ENCODE assay signal across 21 cellular contexts in the genomic region with DNA sequence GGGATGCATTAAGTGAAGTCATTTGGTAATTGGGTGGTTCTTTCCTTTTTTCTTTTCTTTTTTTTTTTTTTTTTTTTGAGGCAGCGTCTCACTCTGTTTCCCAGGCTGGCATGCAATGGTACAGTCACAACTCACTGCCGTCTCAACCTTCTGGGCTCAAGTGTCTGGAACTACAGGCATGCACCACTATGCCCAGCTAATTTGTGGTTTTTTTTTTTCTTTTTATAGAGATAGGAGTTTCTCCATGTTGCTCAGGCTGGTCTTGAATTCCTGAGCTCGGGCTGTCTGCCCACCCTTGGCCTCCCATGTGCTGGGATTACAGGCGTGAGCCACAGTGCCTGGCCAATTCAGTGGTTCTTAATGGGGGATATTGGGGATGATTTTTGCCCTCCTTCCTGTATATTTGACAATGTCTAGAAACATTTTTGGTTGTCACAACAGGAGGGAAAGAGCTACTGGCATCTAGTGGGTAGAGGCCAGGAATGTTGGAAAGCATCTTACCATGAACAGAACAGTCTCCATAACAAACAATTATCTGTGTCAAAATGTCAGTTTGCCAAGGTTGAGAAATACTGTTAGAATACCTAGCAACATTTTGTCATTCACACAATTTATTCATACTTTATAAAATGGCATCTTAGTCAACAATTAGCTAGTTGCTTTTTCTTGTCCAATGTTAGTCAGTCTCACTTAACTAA.
DNase-seq lines count a peak whose midpoint lies in the region; ATAC-seq and TF ChIP-seq lines count a peak whose summit lies in the region.
"Had no signal": no experiment of that assay in that cellular context is flagged by ENCODE, and none has a peak within 500 bp of the region (broad histone marks: within the 10 kb centered on the region; RNA-seq: fewer than 3 reads in every experiment).

No MANE protein-coding gene starts in this region.

- peak overlapping the region; percentile 62 for H3K4me2 ChIP-seq in GM23248 (ENCODE audit: unreplicated experiment)

- H3K36me3 ChIP-seq in GM23248 (ENCODE audit: low read depth) (no peaks in the 10 kb centered on the region), thoracic aorta (no peaks in the 10 kb centered on the region), A673 (ENCODE audit: insufficient read depth, low read length, poor library complexity, severe bottlenecking) (no peaks in the 10 kb centered on the region)
- H3K36me3 ChIP-seq: SJCRH30 had no signal

- WGBS in GM23248 (ENCODE audit: low coverage in 1 of 2, low lambda C conversion rate in 2 of 2, missing lambda C conversion rate in 2 of 2), 2 experiments, result 12 to 15% methylated on average over 4 of the region's 4 CpGs

- peaks cover 22% of the 10 kb centered on the region for H3K4me1 ChIP-seq in GM23248 (ENCODE audit: insufficient read depth)
- H3K4me1 ChIP-seq in thoracic aorta (ENCODE audit: control insufficient read depth in 1 of 2, low read depth in 2 of 2), result peaks cover 0 to 13% of the 10 kb centered on the region in 2 donors
- H3K4me1 ChIP-seq in A673 (ENCODE audit: insufficient read depth, low read length, poor library complexity, severe bottlenecking), result no peaks in the 10 kb centered on the region
- H3K4me1 ChIP-seq: Caco-2, SJCRH30 had no signal

- H3K27ac ChIP-seq in GM23248 (peak overlapping the region; percentile 81), thoracic aorta (peak overlapping the region in 1 of 2 donors; percentile 43), A673 (ENCODE audit: low read depth, low read length, poor library complexity, severe bottlenecking) (no peak overlapping the region)
- H3K27ac ChIP-seq: SJCRH30 had no signal

- H3K9ac ChIP-seq in GM23248, result peak overlapping the region; percentile 59

- no peaks in the 10 kb centered on the region for H4K20me1 ChIP-seq in GM23248 (ENCODE audit: insufficient read depth)

- peaks cover 16% of the 10 kb centered on the region for H3F3A ChIP-seq in GM23248 (ENCODE audit: insufficient read depth)

- intact Hi-C loops in left ventricle myocardium superior (cut with micrococcal nuclease), result no loop called here
- intact Hi-C loops in A673 (cut with micrococcal nuclease; ENCODE audit: unreplicated experiment), result no loop called here

- no peaks in the 10 kb centered on the region for H3K4me1 Mint-ChIP-seq in activated T-cell treated with anti-CD3 and anti-CD28 coated beads, Interleukin-2, amount 50 U/mL, for 4 hours (ENCODE audit: low read depth)
- H3K4me1 Mint-ChIP-seq: B cell, H9 had no signal

- in situ Hi-C loops in GM23248 (cut with MboI), result no loop called here

- H3K9me3 ChIP-seq in GM23248 (ENCODE audit: low read depth), result no peaks in the 10 kb centered on the region
- H3K9me3 ChIP-seq in thoracic aorta, result no peaks in the 10 kb centered on the region
- no peaks in the 10 kb centered on the region for H3K9me3 ChIP-seq in A673 (ENCODE audit: low read depth, low read length, poor library complexity, severe bottlenecking)
- H3K9me3 ChIP-seq: Caco-2, SJCRH30 had no signal

- POLR2A ChIA-PET in A673 (lab: Charles Lee; ENCODE audit: low non-redundant PET), result no interaction called here

- ATAC-seq in left ventricle myocardium superior, result peak; percentile 77
- ATAC-seq in thoracic aorta (ENCODE audit: insufficient number of reproducible peaks, low FRiP score, low read depth), result peak; percentile 76
- ATAC-seq in activated T-cell treated with anti-CD3 and anti-CD28 coated beads, Interleukin-2, amount 50 U/mL, for 4 hours, result no peak
- ATAC-seq in GM18870 (IDR thresholded peaks at IDR 0.05; ENCODE audit: unreplicated experiment), result no peak
- ATAC-seq: GM12878, PC-3 had no signal

- no peaks in the 10 kb centered on the region for H3K9me2 ChIP-seq in GM23248 (ENCODE audit: insufficient read depth)

- H3K27me3 Mint-ChIP-seq in activated T-cell treated with anti-CD3 and anti-CD28 coated beads, Interleukin-2, amount 50 U/mL, for 4 hours (ENCODE audit: low read depth), result no peaks in the 10 kb centered on the region
- H3K27me3 Mint-ChIP-seq: B cell had no signal

- H3K79me2 ChIP-seq in GM23248 (ENCODE audit: insufficient read depth), result no peaks in the 10 kb centered on the region

- peaks cover 10% of the 10 kb centered on the region for H3K9me3 Mint-ChIP-seq in activated T-cell treated with anti-CD3 and anti-CD28 coated beads, Interleukin-2, amount 50 U/mL, for 4 hours
- H3K9me3 Mint-ChIP-seq: H9 had no signal

- CTCF ChIA-PET in A673 (lab: Charles Lee), result no interaction called here

- H3K4me3 Mint-ChIP-seq in activated T-cell treated with anti-CD3 and anti-CD28 coated beads, Interleukin-2, amount 50 U/mL, for 4 hours, result no peak overlapping the region
- H3K4me3 Mint-ChIP-seq: B cell, H9 had no signal

- H3K36me3 Mint-ChIP-seq in activated T-cell treated with anti-CD3 and anti-CD28 coated beads, Interleukin-2, amount 50 U/mL, for 4 hours (ENCODE audit: insufficient read depth), result no peaks in the 10 kb centered on the region

- BruUV-seq in A673 (replicated peaks; lab: Mats Ljungman, UMichigan), result no TSS peak

- H3K4me3 ChIP-seq in GM23248 (peak overlapping the region; percentile 50), thoracic aorta (peak overlapping the region; percentile 2), A673 (ENCODE audit: low read depth, low read length, poor library complexity, severe bottlenecking) (no peak overlapping the region)
- H3K4me3 ChIP-seq: GM12878, SJCRH30 had no signal

- no peak for TF ChIP-seq CTCF in thoracic aorta (IDR thresholded peaks at IDR 0.05)
- TF ChIP-seq CTCF in A673 (conservative IDR thresholded peaks at IDR 0.05; ENCODE audit: low read depth, low read length), result no peak

- peak overlapping the region; percentile 59 for H2AFZ ChIP-seq in GM23248

- DNase-seq in GM23248, result peak; percentile 78
- peak; percentile 70 for DNase-seq in astrocyte of the hippocampus (ENCODE audit: low read depth, low spot score)
- no peak for DNase-seq in left ventricle myocardium superior
- no peak for DNase-seq in thoracic aorta (ENCODE audit: low spot score)
- no peak for DNase-seq in A673 (ENCODE audit: low spot score)
- DNase-seq in activated T-cell treated with anti-CD3 and anti-CD28 coated beads, Interleukin-2, amount 50 U/mL, for 4 hours, result no peak
- DNase-seq: Caco-2, GDM1, H9, IMR-90, NCI-H1048, NCI-H1436, NCI-H1930, NCI-H345, NCI-H526, PC-3, RPMI8226, SJCRH30 had no signal

- H3K27me3 ChIP-seq in GM23248 (replicated peaks; ENCODE audit: insufficient read depth) (no peaks in the 10 kb centered on the region), thoracic aorta (replicated peaks; ENCODE audit: insufficient read depth) (no peaks in the 10 kb centered on the region), A673 (replicated peaks; ENCODE audit: insufficient read depth, low read depth, low read length, poor library complexity) (no peaks in the 10 kb centered on the region)
- H3K27me3 ChIP-seq: SJCRH30 had no signal

Comparison
In these comparisons a context has a peak if more than half of its experiments do, and no peak if none do; other contexts are left out.
1. DNase-seq: peak in GM23248 (single experiment) and astrocyte of the hippocampus (single experiment); none in left ventricle myocardium superior (single experiment), thoracic aorta (single experiment), A673 (single experiment) and activated T-cell treated with anti-CD3 and anti-CD28 coated beads, Interleukin-2, amount 50 U/mL, for 4 hours (single experiment).
2. ATAC-seq: peak in left ventricle myocardium superior (single experiment) and thoracic aorta (single experiment); none in activated T-cell treated with anti-CD3 and anti-CD28 coated beads, Interleukin-2, amount 50 U/mL, for 4 hours (0 of 2) and GM18870 (single experiment).